In the genomic region with DNA sequence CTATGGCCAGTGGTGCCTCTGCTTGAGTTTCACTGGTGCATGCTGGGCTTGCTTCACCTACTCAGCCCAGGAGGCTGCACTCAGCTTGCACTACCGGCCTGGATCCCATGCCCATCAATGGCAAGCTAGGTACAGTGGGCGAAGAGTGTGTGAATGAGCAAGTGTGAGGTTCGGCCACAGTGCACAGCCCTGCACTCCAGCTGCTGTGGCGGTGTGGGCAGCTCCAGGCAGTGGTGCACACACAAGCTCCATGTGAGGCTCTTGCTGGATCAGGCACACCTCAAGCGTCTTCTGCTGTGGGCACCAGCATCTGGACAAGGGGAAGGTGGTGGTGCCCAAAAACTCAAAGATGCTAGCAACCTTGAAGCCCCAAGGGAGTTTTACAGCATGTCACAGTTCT, we compare ENCODE assay signal across 8 cellular contexts.
"Had no signal": no experiment of that assay in that cellular context is flagged by ENCODE, and none has a peak within 500 bp of the region (broad histone marks: within the 10 kb centered on the region; RNA-seq: fewer than 3 reads in every experiment).

No MANE protein-coding gene starts in this region.

- H3K9me3 ChIP-seq: HAP-1 had no signal

- H3K36me3 ChIP-seq: HAP-1 had no signal

- H2AFZ ChIP-seq: GM23338 had no signal

- H3K36me3 Mint-ChIP-seq: IgD-negative memory B cell had no signal

- H3K4me2 ChIP-seq: GM23338 had no signal

- H3K27ac ChIP-seq: HL-60 had no signal

- H3K4me1 Mint-ChIP-seq: GM23338, IgD-negative memory B cell had no signal

- H3K4me3 ChIP-seq: GM23338, HAP-1 had no signal

- H3K4me1 ChIP-seq: HAP-1 had no signal

- H3K27ac Mint-ChIP-seq: GM23338, HFFc6, IgD-negative memory B cell had no signal

- DNase-seq: HFFc6, KBM-7 had no signal

- H3K4me3 Mint-ChIP-seq: GM23338, HFFc6, IgD-negative memory B cell had no signal

- ATAC-seq: GM23338, HCT116, HepG2 had no signal
